In the genomic region with DNA sequence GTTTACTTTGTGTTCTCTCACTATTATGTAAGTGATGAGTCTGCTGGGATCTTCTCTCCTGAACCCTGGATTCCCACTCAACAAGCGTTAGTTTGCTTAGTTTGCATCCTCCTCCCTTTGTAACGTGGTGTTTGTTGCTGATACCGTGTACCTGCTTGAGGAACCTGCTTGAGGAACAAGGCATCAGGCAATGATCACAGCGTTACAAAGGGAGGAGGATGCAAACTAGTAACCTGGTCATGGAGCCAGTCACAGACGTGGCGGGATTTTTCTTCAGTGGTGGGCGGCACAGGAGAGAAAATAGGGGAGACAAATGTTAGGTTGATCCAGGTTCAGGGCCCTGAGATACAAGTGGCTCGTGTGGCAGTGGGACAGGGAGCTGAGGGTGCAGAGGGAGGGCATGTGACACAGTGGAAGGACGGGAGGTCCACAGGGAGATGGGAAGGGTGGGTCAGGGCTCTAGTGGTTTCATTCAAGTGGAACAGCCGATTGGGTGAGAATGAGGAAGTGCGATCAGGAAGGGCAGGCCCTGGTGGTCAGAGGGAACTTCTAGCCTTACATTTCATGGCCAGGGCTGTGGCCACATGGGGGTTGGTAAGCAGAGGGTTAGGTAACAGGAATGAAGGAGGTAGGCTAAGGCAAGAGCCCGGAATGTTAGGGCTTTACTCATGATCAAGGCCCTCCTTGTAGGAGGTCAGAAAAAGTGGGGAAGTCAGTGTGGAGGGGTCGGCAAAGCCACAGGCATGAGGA, we compare ENCODE assay signal across 12 cellular contexts. TPM values are rescaled to one million over a fixed set of nuclear protein-coding genes. Genes with fewer than 3 reads are reported as not detected.
A peak's percentile ranks its signal among the peaks of the same experiment; 100 is the strongest.
DNase-seq lines count a peak whose midpoint lies in the region; ATAC-seq and TF ChIP-seq lines count a peak whose summit lies in the region.
"Had no signal": no experiment of that assay in that cellular context is flagged by ENCODE, and none has a peak within 500 bp of the region (broad histone marks: within the 10 kb centered on the region; RNA-seq: fewer than 3 reads in every experiment).

No MANE protein-coding gene starts in this region.

- H3K9me3 Mint-ChIP-seq in IgD-negative memory B cell, result peaks cover 0 to 5% (median 0%) of the 10 kb centered on the region in 3 donors
- no peaks in the 10 kb centered on the region for H3K9me3 Mint-ChIP-seq in stimulated activated naive B cell treated with anti-CD40 and anti-IgM and Interleukin-4, amounts not matched to agents 10 μg/mL and 1 μg/mL and 100 μg/mL, for 72 hours

- H2AK5ac ChIP-seq in mesenchymal stem cell (ENCODE audit: low read length, severe bottlenecking), result no peak overlapping the region

- H3K27me3 Mint-ChIP-seq in IgD-negative memory B cell, result no peaks in the 10 kb centered on the region
- no peaks in the 10 kb centered on the region for H3K27me3 Mint-ChIP-seq in stimulated activated naive B cell treated with anti-CD40 and anti-IgM and Interleukin-4, amounts not matched to agents 10 μg/mL and 1 μg/mL and 100 μg/mL, for 72 hours
- H3K27me3 Mint-ChIP-seq: brain had no signal

- no peaks in the 10 kb centered on the region for H3K36me3 Mint-ChIP-seq in IgD-negative memory B cell
- peaks cover 0 to 29% of the 10 kb centered on the region in 2 donors for H3K36me3 Mint-ChIP-seq in stimulated activated naive B cell treated with anti-CD40 and anti-IgM and Interleukin-4, amounts not matched to agents 10 μg/mL and 1 μg/mL and 100 μg/mL, for 72 hours

- no peak overlapping the region for H3K23ac ChIP-seq in mesenchymal stem cell (ENCODE audit: low read length in 2 of 2)

- H3K79me1 ChIP-seq in mesenchymal stem cell (replicated peaks; ENCODE audit: low read length, poor library complexity, severe bottlenecking), result no peaks in the 10 kb centered on the region

- H2BK12ac ChIP-seq in mesenchymal stem cell (ENCODE audit: low read length in 2 of 2), result no peak overlapping the region

- H3K4me3 Mint-ChIP-seq in IgD-negative memory B cell, result peak overlapping the region; percentile 44 to 92 (median 70)
- peak overlapping the region; percentile 63 to 69 for H3K4me3 Mint-ChIP-seq in stimulated activated naive B cell treated with anti-CD40 and anti-IgM and Interleukin-4, amounts not matched to agents 10 μg/mL and 1 μg/mL and 100 μg/mL, for 72 hours
- H3K4me3 Mint-ChIP-seq: brain had no signal

- no peak overlapping the region for H3K14ac ChIP-seq in mesenchymal stem cell (ENCODE audit: low read length in 2 of 2)

- CTCF ChIA-PET in HEK293T (lab: Yijun Ruan, JAX), result interaction anchor here (0.6 kb wide), 1 partner anchor 195 kb away, joined by 3 read pairs; no protein-coding TSS in a partner anchor

- peak; percentile 38 for DNase-seq in stimulated activated naive B cell treated with anti-CD40 and anti-IgM and Interleukin-4, amounts not matched to agents 10 μg/mL and 1 μg/mL and 100 μg/mL, for 72 hours
- DNase-seq in mesenchymal stem cell (no peak), mesenteric fat pad (ENCODE audit: low spot score) (no peak), HEK293T (ENCODE audit: extremely low spot score) (no peak)
- DNase-seq: activated CD4-positive, CD25-positive, alpha-beta regulatory T cell; NCI-H2081 treated with DMSO at 0.1 percent for 48 hours; ovary had no signal

- no peaks in the 10 kb centered on the region for H3K36me3 ChIP-seq in mesenchymal stem cell (ENCODE audit: control insufficient read depth in 1 of 2, insufficient read depth in 2 of 2, low read depth in 1 of 2, low read length in 2 of 2)
- H3K36me3 ChIP-seq: ovary had no signal

- H3K18ac ChIP-seq in mesenchymal stem cell (ENCODE audit: low read depth in 1 of 2, low read length in 2 of 2), result no peak overlapping the region

- H3K4me1 Mint-ChIP-seq in IgD-negative memory B cell, result peaks cover 52 to 63% (median 55%) of the 10 kb centered on the region in 3 donors
- H3K4me1 Mint-ChIP-seq in stimulated activated naive B cell treated with anti-CD40 and anti-IgM and Interleukin-4, amounts not matched to agents 10 μg/mL and 1 μg/mL and 100 μg/mL, for 72 hours, result peaks cover 48 to 66% of the 10 kb centered on the region in 2 donors
- H3K4me1 Mint-ChIP-seq: brain had no signal

- H3K4ac ChIP-seq in mesenchymal stem cell (ENCODE audit: low read depth in 1 of 2, low read length in 2 of 2), result no peak overlapping the region

- 88% methylated on average over 13 of the region's 13 CpGs for WGBS in mesenchymal stem cell

- no peak overlapping the region for H3K9ac ChIP-seq in mesenchymal stem cell (ENCODE audit: low read length)

- no peak overlapping the region for H2AFZ ChIP-seq in mesenchymal stem cell (ENCODE audit: low read depth, low read length)

- peaks cover 3% of the 10 kb centered on the region for H3K4me1 ChIP-seq in mesenchymal stem cell (ENCODE audit: control insufficient read depth, insufficient read depth, low read depth, low read length)

- H4K91ac ChIP-seq in mesenchymal stem cell (ENCODE audit: low read length), result no peak overlapping the region

- peak; percentile 60 for ATAC-seq in GM19397 (IDR thresholded peaks at IDR 0.05; ENCODE audit: unreplicated experiment)
- peak; percentile 18 for ATAC-seq in esophagus mucosa
- peak; percentile 80 to 83 for ATAC-seq in stimulated activated naive B cell treated with anti-CD40 and anti-IgM and Interleukin-4, amounts not matched to agents 10 μg/mL and 1 μg/mL and 100 μg/mL, for 72 hours (replicated peaks)
- no peak for ATAC-seq in HG02623 (IDR thresholded peaks at IDR 0.05; ENCODE audit: unreplicated experiment)

- no peak overlapping the region for H2BK120ac ChIP-seq in mesenchymal stem cell (ENCODE audit: low read depth, low read length)

- H3K9me3 ChIP-seq in mesenchymal stem cell (ENCODE audit: control insufficient read depth, low read length), result no peaks in the 10 kb centered on the region
- H3K9me3 ChIP-seq: ovary had no signal

- H2BK15ac ChIP-seq in mesenchymal stem cell (ENCODE audit: low read depth, poor library complexity, severe bottlenecking), result no peak overlapping the region

- H3K27ac Mint-ChIP-seq in IgD-negative memory B cell, result peak overlapping the region; percentile 69 to 95 (median 93)
- H3K27ac Mint-ChIP-seq in stimulated activated naive B cell treated with anti-CD40 and anti-IgM and Interleukin-4, amounts not matched to agents 10 μg/mL and 1 μg/mL and 100 μg/mL, for 72 hours, result peak overlapping the region; percentile 90
- H3K27ac Mint-ChIP-seq: brain had no signal

- H4K8ac ChIP-seq in mesenchymal stem cell (ENCODE audit: low read length), result no peak overlapping the region

- H3K4me2 ChIP-seq in mesenchymal stem cell (ENCODE audit: low read length, poor library complexity, severe bottlenecking), result no peak overlapping the region

- POLR2A ChIA-PET in HEK293T (lab: Yijun Ruan, JAX), result no interaction called here

- no peak overlapping the region for H3K27ac ChIP-seq in mesenchymal stem cell (ENCODE audit: low read length, poor library complexity, severe bottlenecking)
- H3K27ac ChIP-seq: ovary had no signal

- H3K4me3 ChIP-seq in mesenchymal stem cell (ENCODE audit: insufficient read depth in 1 of 2, low read depth in 1 of 2, low read length in 2 of 2), result no peak overlapping the region
- H3K4me3 ChIP-seq: ovary had no signal

- H3K27me3 ChIP-seq in mesenchymal stem cell (ENCODE audit: control insufficient read depth in 1 of 2, insufficient read depth in 1 of 2, low read length in 2 of 2), result no peaks in the 10 kb centered on the region
- H3K27me3 ChIP-seq: ovary had no signal

- no peak overlapping the region for H2BK5ac ChIP-seq in mesenchymal stem cell (ENCODE audit: low read depth, low read length, poor library complexity, severe bottlenecking)

TF ChIP-seq in HEK293T, 16 proteins besides CTCF, POLR2A, EP300 and RAD21:
- TF ChIP-seq ZNF384 (IDR thresholded peaks at IDR 0.05) (no peak), NFRKB (IDR thresholded peaks at IDR 0.05) (no peak), BHLHE40 (IDR thresholded peaks at IDR 0.05; ENCODE audit: borderline replicate concordance) (no peak), SUZ12 (IDR thresholded peaks at IDR 0.05) (no peak), FOXM1 (IDR thresholded peaks at IDR 0.05; ENCODE audit: borderline replicate concordance) (no peak), SP1 (IDR thresholded peaks at IDR 0.05) (no peak), LEF1 (IDR thresholded peaks at IDR 0.05; ENCODE audit: borderline replicate concordance) (no peak), L3MBTL2 (conservative IDR thresholded peaks at IDR 0.05) (no peak), ARNT (IDR thresholded peaks at IDR 0.05) (no peak), FOXA1 (IDR thresholded peaks at IDR 0.05) (no peak), TARDBP (IDR thresholded peaks at IDR 0.05) (no peak), FOXK2 (IDR thresholded peaks at IDR 0.05) (no peak), HDGF (IDR thresholded peaks at IDR 0.05; ENCODE audit: borderline replicate concordance) (no peak)
- TF ChIP-seq, protein P1, sequence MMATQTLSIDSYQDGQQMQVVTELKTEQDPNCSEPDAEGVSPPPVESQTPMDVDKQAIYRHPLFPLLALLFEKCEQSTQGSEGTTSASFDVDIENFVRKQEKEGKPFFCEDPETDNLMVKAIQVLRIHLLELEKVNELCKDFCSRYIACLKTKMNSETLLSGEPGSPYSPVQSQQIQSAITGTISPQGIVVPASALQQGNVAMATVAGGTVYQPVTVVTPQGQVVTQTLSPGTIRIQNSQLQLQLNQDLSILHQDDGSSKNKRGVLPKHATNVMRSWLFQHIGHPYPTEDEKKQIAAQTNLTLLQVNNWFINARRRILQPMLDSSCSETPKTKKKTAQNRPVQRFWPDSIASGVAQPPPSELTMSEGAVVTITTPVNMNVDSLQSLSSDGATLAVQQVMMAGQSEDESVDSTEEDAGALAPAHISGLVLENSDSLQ (IDR thresholded peaks at IDR 0.05), result no peak

RNA-seq across cellular contexts. Expression of a gene that starts 38.0 kb away (rescaled TPM):
- polyA plus RNA-seq in IgD-negative memory B cell, result 112 TPM
- total RNA-seq in esophagus mucosa (2.1 TPM), mesenteric fat pad (52.8 TPM)
- 2.4 TPM for polyA plus RNA-seq in mesenchymal stem cell (2013, experiment 1 of 2)
- polyA plus RNA-seq in mesenchymal stem cell (2013, experiment 2 of 2), result 2.9 TPM

Comparison
In these comparisons a context has a peak if more than half of its experiments do, and no peak if none do; other contexts are left out.
1. RNA of a gene that starts 38.0 kb away (total RNA-seq): 52.8 TPM in mesenteric fat pad (single experiment); 2.1 TPM in esophagus mucosa (single experiment); every median in the first group is over 10 times any median in the second.